ENCODE assay signal across 1 cellular context in genomic region chr19:1668048-1668338, GRCh38.
TF ChIP-seq lines count a peak whose summit lies in the region.

No MANE protein-coding gene starts in this region.

TF ChIP-seq in HEK293, 187 proteins besides CTCF, POLR2A, EP300 and RAD21 (continued from another document):
- TF ChIP-seq ZNF701 (tag by site-specific recombination; IDR thresholded peaks at IDR 0.05): no peak
- no peak for TF ChIP-seq ZNF391 (tag by site-specific recombination; IDR thresholded peaks at IDR 0.05; ENCODE audit: borderline replicate concordance, low read depth)
- 0 out of 2 replicates have a peak, but pooled peaks have one; percentile 68 for TF ChIP-seq ZNF521 (tag by site-specific recombination; IDR thresholded peaks at IDR 0.05)
- no peak for TF ChIP-seq YY2 (tag by site-specific recombination; IDR thresholded peaks at IDR 0.05)
- TF ChIP-seq ZNF48 (tag by site-specific recombination; IDR thresholded peaks at IDR 0.05): peak; percentile 88; the same call in 1 of the 2 replicates
- 0 out of 2 replicates have a peak, but pooled peaks have one; percentile 7 for TF ChIP-seq BCL6B (tag by site-specific recombination; IDR thresholded peaks at IDR 0.05)
- no peak for TF ChIP-seq KLF7 (tag by site-specific recombination; IDR thresholded peaks at IDR 0.05; ENCODE audit: borderline replicate concordance)
- 0 out of 2 replicates have a peak, but pooled peaks have one; percentile 15 for TF ChIP-seq ZIC2 (tag by site-specific recombination; IDR thresholded peaks at IDR 0.05)
- TF ChIP-seq BCL11A (tag by site-specific recombination; IDR thresholded peaks at IDR 0.05; ENCODE audit: low read depth): no peak
- no peak for TF ChIP-seq ELK4 (IDR thresholded peaks at IDR 0.05; ENCODE audit: borderline replicate concordance, low read depth, low read length)
- TF ChIP-seq PRDM6 (tag by site-specific recombination; IDR thresholded peaks at IDR 0.05): no peak
- TF ChIP-seq BCL11B (tag by site-specific recombination; IDR thresholded peaks at IDR 0.05; ENCODE audit: low read depth): no peak
- no peak for TF ChIP-seq ZSCAN18 (tag by site-specific recombination; IDR thresholded peaks at IDR 0.05)
- no peak for TF ChIP-seq ZSCAN5A (tag by site-specific recombination; IDR thresholded peaks at IDR 0.05)
- TF ChIP-seq ZNF514 (tag by site-specific recombination; IDR thresholded peaks at IDR 0.05): no peak
- TF ChIP-seq KLF17 (tag by site-specific recombination; IDR thresholded peaks at IDR 0.05): no peak
- TF ChIP-seq ZNF692 (tag by site-specific recombination; IDR thresholded peaks at IDR 0.05): no peak
- TF ChIP-seq GLI4 (tag by site-specific recombination; IDR thresholded peaks at IDR 0.05): no peak
- no peak for TF ChIP-seq SP7 (tag by site-specific recombination; IDR thresholded peaks at IDR 0.05)
- TF ChIP-seq ZNF654 (tag by site-specific recombination; IDR thresholded peaks at IDR 0.05; ENCODE audit: low read depth): no peak
- TF ChIP-seq ZBTB21 (tag by site-specific recombination; IDR thresholded peaks at IDR 0.05): no peak
- TF ChIP-seq ZNF146 (tag by site-specific recombination; IDR thresholded peaks at IDR 0.05): no peak
- no peak for TF ChIP-seq ZBTB20 (tag by site-specific recombination; IDR thresholded peaks at IDR 0.05)
- no peak for TF ChIP-seq OSR2 (tag by site-specific recombination; IDR thresholded peaks at IDR 0.05)
- no peak for TF ChIP-seq PRDM4 (tag by site-specific recombination; IDR thresholded peaks at IDR 0.05)
- no peak for TF ChIP-seq ZNF785 (tag by site-specific recombination; IDR thresholded peaks at IDR 0.05)
